Comparison of ENCODE assay signal across 13 cellular contexts in the genomic region with DNA sequence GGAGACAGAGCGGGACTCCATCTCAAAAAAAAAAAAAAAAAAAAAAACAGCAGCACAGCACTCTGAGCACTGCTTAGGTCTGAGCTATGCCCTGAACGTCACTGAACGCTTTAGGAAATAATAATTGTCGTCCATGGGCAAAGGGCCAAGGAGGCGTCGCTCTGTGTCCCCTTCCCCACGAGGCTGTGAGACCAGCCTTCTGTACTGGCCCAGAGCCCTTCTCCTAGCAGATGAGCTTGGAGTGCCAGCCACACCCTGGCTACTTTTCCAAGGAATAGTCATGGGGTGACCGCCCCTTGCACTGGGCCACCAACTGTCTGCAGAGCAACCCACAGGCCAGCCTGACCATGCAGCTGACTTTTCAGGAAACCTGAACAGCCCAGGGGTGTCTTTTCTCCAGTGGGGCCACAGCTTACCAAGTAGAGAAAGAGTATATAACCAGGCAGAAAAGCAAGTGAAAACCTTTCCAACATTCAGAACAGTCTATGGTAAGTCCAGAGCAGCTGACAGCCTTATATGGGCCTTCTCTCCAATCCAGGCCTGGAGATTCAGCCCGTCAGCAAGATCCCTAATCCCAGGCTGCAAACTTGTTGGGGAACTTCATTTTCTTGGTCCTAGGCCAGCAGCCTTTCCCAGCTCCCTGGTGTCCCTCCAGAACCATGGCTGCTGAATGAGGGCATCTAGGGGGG. TPM values are rescaled to one million over a fixed set of nuclear protein-coding genes. Genes with fewer than 3 reads are reported as not detected.
DNase-seq lines count a peak whose midpoint lies in the region; ATAC-seq and TF ChIP-seq lines count a peak whose summit lies in the region.
"Had no signal": no experiment of that assay in that cellular context is flagged by ENCODE, and none has a peak within 500 bp of the region (broad histone marks: within the 10 kb centered on the region; RNA-seq: fewer than 3 reads in every experiment).

No MANE protein-coding gene starts in this region.

- H3K36me3 ChIP-seq in heart left ventricle (peaks cover 0 to 45% (median 3%) of the 10 kb centered on the region in 9 donors), esophagus muscularis mucosa (peaks cover 0 to 51% (median 26%) of the 10 kb centered on the region in 4 donors), osteoblast (ENCODE audit: insufficient read depth, low read length) (no peaks in the 10 kb centered on the region), uterus (no peaks in the 10 kb centered on the region)

- TF ChIP-seq CTCF in heart left ventricle (IDR thresholded peaks at IDR 0.05) (no peak), esophagus muscularis mucosa (IDR thresholded peaks at IDR 0.05) (no peak), osteoblast (IDR thresholded peaks at IDR 0.05; ENCODE audit: extremely low read depth, low read depth, low read length) (no peak), uterus (IDR thresholded peaks at IDR 0.05) (no peak), GM13976 (IDR thresholded peaks at IDR 0.05; ENCODE audit: borderline replicate concordance, control extremely low read depth, extremely low read depth, insufficient read depth, missing control alignments) (no peak)

- H3K27me3 ChIP-seq in heart left ventricle: no peaks in the 10 kb centered on the region
- no peaks in the 10 kb centered on the region for H3K27me3 ChIP-seq in esophagus muscularis mucosa
- no peaks in the 10 kb centered on the region for H3K27me3 ChIP-seq in osteoblast (ENCODE audit: insufficient read depth, low read length)
- H3K27me3 ChIP-seq in uterus: no peaks in the 10 kb centered on the region

- no peak for TF ChIP-seq EP300 in esophagus muscularis mucosa (IDR thresholded peaks at IDR 0.05)

- no peak overlapping the region for H3K4me3 ChIP-seq in heart left ventricle
- no peak overlapping the region for H3K4me3 ChIP-seq in esophagus muscularis mucosa
- no peak overlapping the region for H3K4me3 ChIP-seq in osteoblast (ENCODE audit: insufficient read depth, low read length)
- no peak overlapping the region for H3K4me3 ChIP-seq in uterus
- H3K4me3 ChIP-seq: A549 had no signal

- DNase-seq in heart left ventricle (peak in 3 of 5 donors; percentile 57 to 58 (median 57)), Right ventricle myocardium superior (no peak), esophagus muscularis mucosa (ENCODE audit: extremely low spot score) (no peak), osteoblast (ENCODE audit: insufficient read length, low spot score, missing footprints) (no peak), uterus (peak in 1 of 2 donors; percentile 63), NCI-H1092 treated with DMSO at 0.1 percent for 48 hours (lab: John Stamatoyannopoulos, UW) (no peak), GM13976 (ENCODE audit: low spot score) (no peak)
- no peak for DNase-seq in stimulated activated CD4-positive, alpha-beta T cell treated with anti-CD3 and anti-CD28 coated beads, Interleukin-2, amount 100 ng/mL, for 48 hours
- DNase-seq: activated naive CD4-positive, alpha-beta T cell; NCI-H1694 treated with DMSO at 0.1 percent for 48 hours; stimulated activated naive CD4-positive, alpha-beta T cell treated with Interleukin-2 at 50 U/mL for 16 hours had no signal

- no peaks in the 10 kb centered on the region for H3K79me2 ChIP-seq in osteoblast (ENCODE audit: insufficient read depth, low read length)

- peak overlapping the region; percentile 25 for H2AFZ ChIP-seq in osteoblast (ENCODE audit: low read length)

- H3K4me1 ChIP-seq in heart left ventricle (peaks cover 36 to 100% (median 99%) of the 10 kb centered on the region in 12 donors), esophagus muscularis mucosa (peaks cover 96 to 100% (median 100%) of the 10 kb centered on the region in 4 donors), osteoblast (ENCODE audit: insufficient read depth, low read length) (peaks cover 48% of the 10 kb centered on the region), uterus (peaks cover 46 to 60% of the 10 kb centered on the region in 2 donors)

- no peak for ATAC-seq in heart left ventricle
- no peak for ATAC-seq in Right ventricle myocardium superior (ENCODE audit: poor library complexity)
- ATAC-seq: activated CD4-positive, CD25-positive, alpha-beta regulatory T cell treated with anti-CD3 and anti-CD28 coated beads, Interleukin-2, amount 50 U/mL, for 24 hours had no signal

- no peaks in the 10 kb centered on the region for H4K20me1 ChIP-seq in osteoblast (ENCODE audit: insufficient read depth, low read length)

- WGBS in heart left ventricle, 4 donors: 47 to 67% (median 53%) methylated on average over 9 of the region's 9 CpGs
- 13% methylated on average over 9 of the region's 9 CpGs for WGBS in esophagus muscularis mucosa

- TF ChIP-seq POLR2A in heart left ventricle (IDR thresholded peaks at IDR 0.05): no peak
- TF ChIP-seq POLR2A in esophagus muscularis mucosa (IDR thresholded peaks at IDR 0.05; ENCODE audit: low read depth): no peak
- TF ChIP-seq POLR2A in uterus (IDR thresholded peaks at IDR 0.05): no peak

- in situ Hi-C loops in GM13976 (cut with MboI; ENCODE audit: low sequenced_read_pairs, unreplicated experiment): no loop called here

- H3K27ac ChIP-seq in heart left ventricle (peak overlapping the region; percentile 67 to 96 (median 88)), esophagus muscularis mucosa (replicated peaks in 1 of 4) (peak overlapping the region; percentile 94 to 100 (median 98)), osteoblast (ENCODE audit: low read depth, low read length) (peak overlapping the region; percentile 90), uterus (peak overlapping the region; percentile 86 to 96)
- H3K27ac ChIP-seq: A549 had no signal

- H3K9me3 ChIP-seq in heart left ventricle (no peaks in the 10 kb centered on the region), esophagus muscularis mucosa (no peaks in the 10 kb centered on the region), osteoblast (ENCODE audit: low read depth, low read length) (no peaks in the 10 kb centered on the region), uterus (no peaks in the 10 kb centered on the region)
- H3K9me3 ChIP-seq: A549 had no signal

- intact Hi-C loops in heart left ventricle (cut with DNase I): loop anchor here in 2 of 10 donors (2.0 to 5.0 kb wide), 2 partner anchors 30 to 49 kb away; no protein-coding TSS in a partner anchor
- intact Hi-C loops in Right ventricle myocardium superior (cut with DNase I): no loop called here
- intact Hi-C loops in esophagus muscularis mucosa (cut with DNase I): no loop called here
- intact Hi-C loops in uterus (cut with DNase I; ENCODE audit: low total_unique reads): no loop called here

- H3K4me2 ChIP-seq in osteoblast (ENCODE audit: insufficient read depth, low read length): no peak overlapping the region
- H3K4me2 ChIP-seq: A549 had no signal

RNA-seq across cellular contexts. Expression of a gene that starts 28.5 kb away (rescaled TPM):
- total RNA-seq in heart left ventricle (10 to 100 TPM; 29.9 to 96.1 (median 54.7) TPM), Right ventricle myocardium superior (51.9 TPM), esophagus muscularis mucosa (100 to 1,000 TPM; 349 to 416 (median 399) TPM), osteoblast (19.4 and 34.4 TPM in 2 replicates), uterus (100 to 1,000 TPM; 161 to 275 (median 207) TPM)
- 10 to 100 TPM; 63.2 to 87.4 TPM for polyA plus RNA-seq in heart left ventricle

Comparison
In these comparisons a context has a peak if more than half of its experiments do, and no peak if none do; other contexts are left out.
1. DNase-seq: peak in heart left ventricle (3 of 5); none in Right ventricle myocardium superior (single experiment), esophagus muscularis mucosa (single experiment), osteoblast (single experiment), NCI-H1092 treated with DMSO at 0.1 percent for 48 hours (single experiment), GM13976 (single experiment) and stimulated activated CD4-positive, alpha-beta T cell treated with anti-CD3 and anti-CD28 coated beads, Interleukin-2, amount 100 ng/mL, for 48 hours (0 of 2).
2. Peak in every context shown above with its lines, with median percentiles within 50 percentile points of each other: H3K27ac ChIP-seq.